ENCODE assay signal across 21 cellular contexts in genomic region chr16:46891910-46892309, GRCh38. TPM values are rescaled to one million over a fixed set of nuclear protein-coding genes. Genes with fewer than 3 reads are reported as not detected.
DNase-seq lines count a peak whose midpoint lies in the region; ATAC-seq and TF ChIP-seq lines count a peak whose summit lies in the region.
"Had no signal": no experiment of that assay in that cellular context is flagged by ENCODE, and none has a peak within 500 bp of the region (broad histone marks: within the 10 kb centered on the region; RNA-seq: fewer than 3 reads in every experiment).

No MANE protein-coding gene starts in this region.

- DNase-seq in NB4 (ENCODE audit: low read depth) (peak; percentile 34), adipocyte (ENCODE audit: low read depth) (no peak), retina (no peak)
- no peak for DNase-seq in NK-92 treated with Interleukin-12 subunit alpha and Interleukin-12 subunit beta, amount 100 ng/mL, for 24 hours (lab: John Stamatoyannopoulos, UW)
- DNase-seq: ACHN; BE2C; C1 segment of cervical spinal cord; CD4-positive, CD25-positive, alpha-beta regulatory T cell; CD8-positive, alpha-beta memory T cell; COR-L47; DMS 273 treated with DMSO at 0.1 percent for 48 hours; DMS53; DND-41; EL; HCEC 1CT; IMR-90 had no signal

- no peak for ATAC-seq in GM19035 (IDR thresholded peaks at IDR 0.05; ENCODE audit: unreplicated experiment)
- ATAC-seq: GM12878, GM23338 had no signal

- H3K36me3 ChIP-seq in adipocyte (ENCODE audit: control insufficient read depth, insufficient read depth, low read length, severe bottlenecking) (peaks cover 9% of the 10 kb centered on the region), liver (ENCODE audit: control insufficient read depth in 4 of 4, insufficient read depth in 3 of 4, low read depth in 1 of 4, low read length in 3 of 4) (peaks cover 0 to 12% (median 0%) of the 10 kb centered on the region in 4 donors)

- 42% methylated on average over 1 of the region's 1 CpG for WGBS in liver

- H3K27me3 ChIP-seq in adipocyte (replicated peaks; ENCODE audit: control insufficient read depth, insufficient read depth, low read length), result no peaks in the 10 kb centered on the region
- no peaks in the 10 kb centered on the region for H3K27me3 ChIP-seq in liver (ENCODE audit: control insufficient read depth in 4 of 4, insufficient read depth in 4 of 4, low read length in 3 of 4)
- H3K27me3 ChIP-seq: BE2C had no signal

- H3K27ac ChIP-seq in liver (ENCODE audit: low read depth in 1 of 2, low read length in 2 of 2), result peak overlapping the region; percentile 69 to 81
- H3K27ac ChIP-seq: HL-60 had no signal

- no peak for TF ChIP-seq CTCF in NB4 (IDR thresholded peaks at IDR 0.05; ENCODE audit: low read depth, low read length)
- no peak for TF ChIP-seq CTCF in liver (IDR thresholded peaks at IDR 0.05; ENCODE audit: low read depth, low read length, missing input control)

- TF ChIP-seq POLR2A in NB4 (IDR thresholded peaks at IDR 0.05; ENCODE audit: extremely low read depth, insufficient read length), result no peak

- H3K9ac ChIP-seq in adipocyte (ENCODE audit: low read length), result peak overlapping the region; percentile 49
- H3K9ac ChIP-seq in liver (ENCODE audit: low read depth in 1 of 2, low read length in 2 of 2), result peak overlapping the region in 1 of 2 donors; percentile 26

- H3K9me3 ChIP-seq in adipocyte (ENCODE audit: control insufficient read depth, low read length), result no peaks in the 10 kb centered on the region
- H3K9me3 ChIP-seq in liver (ENCODE audit: control insufficient read depth in 4 of 4, low read length in 3 of 4), result no peaks in the 10 kb centered on the region
- H3K9me3 ChIP-seq: BE2C had no signal

- H3K4me3 ChIP-seq in NB4 (ENCODE audit: low read depth, low read length), result no peak overlapping the region
- H3K4me3 ChIP-seq in adipocyte (ENCODE audit: low read length), result peak overlapping the region; percentile 27
- H3K4me3 ChIP-seq in liver (ENCODE audit: low read depth in 1 of 3, low read length in 3 of 3), result no peak overlapping the region
- H3K4me3 ChIP-seq: GM12878, GM23338 had no signal

- H3K4me1 ChIP-seq in adipocyte (ENCODE audit: control insufficient read depth, insufficient read depth, low read length), result peaks cover 64% of the 10 kb centered on the region
- H3K4me1 ChIP-seq in liver (ENCODE audit: control insufficient read depth in 4 of 4, insufficient read depth in 4 of 4, low read length in 3 of 4), result peaks cover 18 to 72% (median 32%) of the 10 kb centered on the region in 4 donors
- H3K4me1 ChIP-seq: BE2C had no signal

- peak in 1 of 2 donors; percentile 7 for TF ChIP-seq RAD21 in liver (IDR thresholded peaks at IDR 0.05)

TF ChIP-seq in liver, 16 proteins besides CTCF, POLR2A, EP300 and RAD21:
- TF ChIP-seq FOXA1 (IDR thresholded peaks at IDR 0.05), result no peak
- no peak for TF ChIP-seq FOXA2 (IDR thresholded peaks at IDR 0.05)
- peak; percentile 39 to 69 for TF ChIP-seq JUND (IDR thresholded peaks at IDR 0.05)
- no peak for TF ChIP-seq YY1 (IDR thresholded peaks at IDR 0.05)
- TF ChIP-seq SP1 (IDR thresholded peaks at IDR 0.05), result peak; percentile 42
- TF ChIP-seq MAX (IDR thresholded peaks at IDR 0.05), result no peak
- no peak for TF ChIP-seq ATF3 (IDR thresholded peaks at IDR 0.05)
- peak; percentile 49 for TF ChIP-seq REST (IDR thresholded peaks at IDR 0.05)
- no peak for TF ChIP-seq HNF4G (IDR thresholded peaks at IDR 0.05)
- TF ChIP-seq GABPA (IDR thresholded peaks at IDR 0.05 in 1 of 2, conservative IDR thresholded peaks at IDR 0.05 in 1 of 2), result no peak
- no peak for TF ChIP-seq TAF1 (conservative IDR thresholded peaks at IDR 0.05)
- TF ChIP-seq HNF4A (conservative IDR thresholded peaks at IDR 0.05), result peak; percentile 56 to 62
- TF ChIP-seq NR2F2 (IDR thresholded peaks at IDR 0.05), result no peak
- peak; percentile 85 to 87 for TF ChIP-seq RXRA (IDR thresholded peaks at IDR 0.05)
- TF ChIP-seq ZBTB33 (IDR thresholded peaks at IDR 0.05), result no peak
- no peak for TF ChIP-seq EGR1 (IDR thresholded peaks at IDR 0.05; ENCODE audit: low read depth in 2 of 2)
TF ChIP-seq in liver: peak in this region for 5.

RNA-seq across cellular contexts. Expression of gene GPT2, which starts 7.7 kb away (rescaled TPM):
- total RNA-seq in liver, result 10 to 100 TPM in 1 of 2 donors, 1 to 10 TPM in 1; 6.8 to 54.3 TPM
- polyA plus RNA-seq in liver, result 10 to 100 TPM; 39.8 to 78.3 TPM
